9 cellular contexts compared by ENCODE assay signal in genomic region chr22:22684605-22685561, GRCh38. TPM values are rescaled to one million over a fixed set of nuclear protein-coding genes. Genes with fewer than 3 reads are reported as not detected.
DNase-seq lines count a peak whose midpoint lies in the region; ATAC-seq and TF ChIP-seq lines count a peak whose summit lies in the region.
"Had no signal": no experiment of that assay in that cellular context is flagged by ENCODE, and none has a peak within 500 bp of the region (broad histone marks: within the 10 kb centered on the region; RNA-seq: fewer than 3 reads in every experiment).

No MANE protein-coding gene starts in this region.

- H3K27me3 ChIP-seq in skeletal muscle satellite cell (ENCODE audit: control insufficient read depth, insufficient read depth, low read length): peaks cover 4% of the 10 kb centered on the region
- H3K27me3 ChIP-seq in tibial nerve: no peaks in the 10 kb centered on the region

- TF ChIP-seq EP300 in tibial nerve (IDR thresholded peaks at IDR 0.05): no peak

- TF ChIP-seq CTCF in AG04449 (IDR thresholded peaks at IDR 0.05; ENCODE audit: insufficient read depth, low read length, missing control alignments): peak; percentile 24
- TF ChIP-seq CTCF in tibial nerve (IDR thresholded peaks at IDR 0.05): peak in 1 of 5 experiments; percentile 28

- ATAC-seq in esophagus mucosa: peak; percentile 47

- H3K4me1 ChIP-seq in skeletal muscle satellite cell (ENCODE audit: control insufficient read depth, insufficient read depth, low read length) (peaks cover 35% of the 10 kb centered on the region), tibial nerve (no peaks in the 10 kb centered on the region)

- H3K36me3 ChIP-seq in skeletal muscle satellite cell (ENCODE audit: insufficient read depth, low read length) (no peaks in the 10 kb centered on the region), tibial nerve (no peaks in the 10 kb centered on the region)

- H3K4me2 ChIP-seq in skeletal muscle satellite cell (ENCODE audit: low read length): peak overlapping the region; percentile 41

- H3K4me3 ChIP-seq in AG04449 (ENCODE audit: low read depth, low read length): no peak overlapping the region
- no peak overlapping the region for H3K4me3 ChIP-seq in skeletal muscle satellite cell (ENCODE audit: low read length)
- no peak overlapping the region for H3K4me3 ChIP-seq in tibial nerve

- no peak overlapping the region for H3K27ac ChIP-seq in tibial nerve

- H3K9ac ChIP-seq in skeletal muscle satellite cell (ENCODE audit: low read depth, low read length): no peak overlapping the region

- H3K9me3 ChIP-seq in skeletal muscle satellite cell (replicated peaks; ENCODE audit: low read length) (no peaks in the 10 kb centered on the region), tibial nerve (no peaks in the 10 kb centered on the region)

- DNase-seq in AG04449 (ENCODE audit: low read depth, low spot score) (peak; percentile 12), GDM1 (lab: John Stamatoyannopoulos, UW) (peak; percentile 22), NOMO-1 treated with DMSO at 0.1 percent for 48 hours (lab: John Stamatoyannopoulos, UW; ENCODE audit: unreplicated experiment) (peak; percentile 10), tibial nerve (ENCODE audit: low spot score in 2 of 2) (no peak), erythroblast (lab: John Stamatoyannopoulos, UW) (no peak)
- DNase-seq in central memory CD4-positive, alpha-beta T cell: no peak

- POLR2A ChIA-PET in AG04449 (lab: Yijun Ruan, JAX): no interaction called here

- 55 to 60% methylated on average over 9 of the region's 9 CpGs for WGBS in tibial nerve, 2 donors

- no peak for TF ChIP-seq POLR2A in tibial nerve (IDR thresholded peaks at IDR 0.05)
- no peak for TF ChIP-seq POLR2A in erythroblast (IDR thresholded peaks at IDR 0.05; ENCODE audit: low read length)

- CTCF ChIA-PET in AG04449 (lab: Yijun Ruan, JAX): interaction anchor here (1.0 to 3.6 kb wide), 6 partner anchors 13 to 220 kb away, joined by 3 to 15 read pairs (median 10); no protein-coding TSS in a partner anchor

RNA-seq across cellular contexts. Expression of gene GGTLC2, which starts 40.5 kb away (rescaled TPM):
- total RNA-seq in esophagus mucosa (not detected), tibial nerve (not detected)
- total RNA-seq in skeletal muscle satellite cell (2012; rRNA removed): not detected in 2 replicates
- total RNA-seq: glomerular endothelial cell had no signal

Comparison
In these comparisons a context has a peak if more than half of its experiments do, and no peak if none do; other contexts are left out.
1. DNase-seq: peak in AG04449 (single experiment), GDM1 (single experiment) and NOMO-1 treated with DMSO at 0.1 percent for 48 hours (single experiment); none in central memory CD4-positive, alpha-beta T cell (single experiment), tibial nerve (0 of 2) and erythroblast (0 of 2).